In the genomic region with DNA sequence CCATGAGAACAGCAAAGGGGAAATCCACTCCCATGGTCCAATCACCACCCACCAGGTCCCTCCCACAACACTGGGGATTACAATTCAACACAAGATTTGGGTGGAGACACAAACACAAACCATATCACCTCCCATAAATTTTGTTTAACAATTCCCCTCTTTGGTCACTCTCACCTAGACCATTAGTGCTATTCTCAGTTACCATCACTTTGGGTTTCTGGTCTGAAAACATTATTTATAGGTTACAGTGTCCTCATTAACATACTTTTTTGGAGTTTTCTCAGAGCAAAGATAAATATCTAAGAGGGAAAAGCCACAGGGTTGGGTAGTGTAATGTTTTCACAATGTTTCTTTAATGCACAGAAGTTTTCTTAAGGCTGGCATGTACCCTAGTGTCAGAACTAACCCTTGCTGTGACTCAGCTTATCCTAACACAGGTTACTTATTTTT, we compare ENCODE assay signal across 21 cellular contexts. TPM values are rescaled to one million over a fixed set of nuclear protein-coding genes. Genes with fewer than 3 reads are reported as not detected.
DNase-seq lines count a peak whose midpoint lies in the region; ATAC-seq and TF ChIP-seq lines count a peak whose summit lies in the region.
"Had no signal": no experiment of that assay in that cellular context is flagged by ENCODE, and none has a peak within 500 bp of the region (broad histone marks: within the 10 kb centered on the region; RNA-seq: fewer than 3 reads in every experiment).

No MANE protein-coding gene starts in this region.

- H2BK120ac ChIP-seq in mesenchymal stem cell (ENCODE audit: low read depth, low read length): no peak overlapping the region

- peak overlapping the region; percentile 67 for H2BK15ac ChIP-seq in mesenchymal stem cell (ENCODE audit: low read depth, poor library complexity, severe bottlenecking)

- no peaks in the 10 kb centered on the region for H3K79me2 ChIP-seq in MM.1S (ENCODE audit: low read length)

- H3K79me1 ChIP-seq in mesenchymal stem cell (replicated peaks; ENCODE audit: low read length, poor library complexity, severe bottlenecking): no peaks in the 10 kb centered on the region

- H3K27me3 Mint-ChIP-seq in activated CD4-positive, alpha-beta memory T cell treated with anti-CD3 and anti-CD28 coated beads, Interleukin-2, amount 10 ng/mL, durations not matched to agents 7 days and 5 days: peaks cover 2% of the 10 kb centered on the region

- H3K9me3 ChIP-seq in mesenchymal stem cell (ENCODE audit: control insufficient read depth, low read length) (peaks cover 17% of the 10 kb centered on the region), MM.1S (replicated peaks; ENCODE audit: insufficient read depth, low read length) (no peaks in the 10 kb centered on the region), WERI-Rb-1 (ENCODE audit: severe bottlenecking) (no peaks in the 10 kb centered on the region)

- peaks cover 5% of the 10 kb centered on the region for H3K4me1 ChIP-seq in mesenchymal stem cell (ENCODE audit: control insufficient read depth, insufficient read depth, low read depth, low read length)
- H3K4me1 ChIP-seq in MM.1S (ENCODE audit: low read length): no peaks in the 10 kb centered on the region

- no peak overlapping the region for H3K27ac Mint-ChIP-seq in activated CD4-positive, alpha-beta memory T cell treated with anti-CD3 and anti-CD28 coated beads, Interleukin-2, amount 10 ng/mL, durations not matched to agents 7 days and 5 days
- H3K27ac Mint-ChIP-seq: CD8-positive, alpha-beta memory T cell; T-helper 1 cell treated with Interleukin-12 subunit alpha and Interleukin-12 subunit beta and Interleukin-4 antibody, amounts not matched to agents 30 μg/mL and 1 μg/mL, for 36 hours had no signal

- H3K4ac ChIP-seq in mesenchymal stem cell (ENCODE audit: low read depth in 1 of 2, low read length in 2 of 2): no peak overlapping the region

- no peak overlapping the region for H3K27ac ChIP-seq in mesenchymal stem cell (ENCODE audit: low read length, poor library complexity, severe bottlenecking)
- no peak overlapping the region for H3K27ac ChIP-seq in MM.1S (ENCODE audit: low read length)
- H3K27ac ChIP-seq in WERI-Rb-1: no peak overlapping the region
- H3K27ac ChIP-seq: BLaER1 treated with 17β-estradiol and CSF1 and Interleukin-3, amounts not matched to agents 10 nM and 100 nM; RWPE1 had no signal

- H2BK5ac ChIP-seq in mesenchymal stem cell (ENCODE audit: low read depth, low read length, poor library complexity, severe bottlenecking): no peak overlapping the region

- H2AK5ac ChIP-seq in mesenchymal stem cell (ENCODE audit: low read length, severe bottlenecking): no peak overlapping the region

- DNase-seq in A172 (ENCODE audit: low spot score) (peak; percentile 19), mesenchymal stem cell (no peak), MM.1S (no peak), Kasumi-1 (lab: John Stamatoyannopoulos, UW) (no peak), WERI-Rb-1 (no peak)
- no peak for DNase-seq in activated CD4-positive, alpha-beta memory T cell treated with anti-CD3 and anti-CD28 coated beads, Interleukin-2, amount 10 ng/mL, durations not matched to agents 7 days and 5 days
- DNase-seq: CD8-positive, alpha-beta memory T cell; DND-41; H7; IMR-90; NCI-H1417 treated with DMSO at 0.1 percent for 48 hours; NCI-H2029; NCI-H2171 treated with DMSO at 0.1 percent for 48 hours; NCI-H446 treated with DMSO at 0.1 percent for 48 hours; NCI-H748 treated with DMSO at 0.1 percent for 48 hours; PC-3 had no signal

- H3K18ac ChIP-seq in mesenchymal stem cell (ENCODE audit: low read depth in 1 of 2, low read length in 2 of 2): no peak overlapping the region

- H3K14ac ChIP-seq in mesenchymal stem cell (ENCODE audit: low read length in 2 of 2): no peak overlapping the region

- H2AFZ ChIP-seq in mesenchymal stem cell (ENCODE audit: low read depth, low read length) (no peak overlapping the region), MM.1S (ENCODE audit: low read length) (no peak overlapping the region)

- H3K4me1 Mint-ChIP-seq in activated CD4-positive, alpha-beta memory T cell treated with anti-CD3 and anti-CD28 coated beads, Interleukin-2, amount 10 ng/mL, durations not matched to agents 7 days and 5 days: no peaks in the 10 kb centered on the region
- H3K4me1 Mint-ChIP-seq: CD8-positive, alpha-beta memory T cell had no signal

- H3K4me2 ChIP-seq in mesenchymal stem cell (ENCODE audit: low read length, poor library complexity, severe bottlenecking) (no peak overlapping the region), MM.1S (ENCODE audit: low read depth, low read length) (no peak overlapping the region)

- H3K36me3 ChIP-seq in mesenchymal stem cell (ENCODE audit: control insufficient read depth in 1 of 2, insufficient read depth in 2 of 2, low read depth in 1 of 2, low read length in 2 of 2) (no peaks in the 10 kb centered on the region), MM.1S (replicated peaks; ENCODE audit: insufficient read depth, low read length) (no peaks in the 10 kb centered on the region), WERI-Rb-1 (no peaks in the 10 kb centered on the region)
- H3K36me3 ChIP-seq: BLaER1 treated with 17β-estradiol and CSF1 and Interleukin-3, amounts not matched to agents 10 nM and 100 nM had no signal

- TF ChIP-seq CTCF in MM.1S (IDR thresholded peaks at IDR 0.05; ENCODE audit: low read length): no peak
- TF ChIP-seq CTCF in WERI-Rb-1 (IDR thresholded peaks at IDR 0.05; ENCODE audit: low read depth, low read length): no peak

- H2BK12ac ChIP-seq in mesenchymal stem cell (ENCODE audit: low read length in 2 of 2): peak overlapping the region; percentile 43 to 54

- H4K20me1 ChIP-seq in MM.1S (ENCODE audit: insufficient read depth, low read length): no peaks in the 10 kb centered on the region
- H4K20me1 ChIP-seq: BLaER1 treated with 17β-estradiol and CSF1 and Interleukin-3, amounts not matched to agents 10 nM and 100 nM had no signal

- no peak overlapping the region for H4K8ac ChIP-seq in mesenchymal stem cell (ENCODE audit: low read length)

- no peaks in the 10 kb centered on the region for H3F3A ChIP-seq in MM.1S (ENCODE audit: insufficient read depth, low read length)

- no peak overlapping the region for H4K91ac ChIP-seq in mesenchymal stem cell (ENCODE audit: low read length)

- H3K9me3 Mint-ChIP-seq in activated CD4-positive, alpha-beta memory T cell treated with anti-CD3 and anti-CD28 coated beads, Interleukin-2, amount 10 ng/mL, durations not matched to agents 7 days and 5 days: no peaks in the 10 kb centered on the region
- H3K9me3 Mint-ChIP-seq: T-helper 1 cell treated with Interleukin-12 subunit alpha and Interleukin-12 subunit beta and Interleukin-4 antibody, amounts not matched to agents 30 μg/mL and 1 μg/mL, for 36 hours had no signal

- ATAC-seq in GM21619 (IDR thresholded peaks at IDR 0.05; ENCODE audit: unreplicated experiment): peak; percentile 49
- ATAC-seq in HG03460 (IDR thresholded peaks at IDR 0.05; ENCODE audit: unreplicated experiment): peak; percentile 56
- ATAC-seq: PC-3 had no signal

- no peak overlapping the region for H3K4me3 ChIP-seq in mesenchymal stem cell (ENCODE audit: insufficient read depth in 1 of 2, low read depth in 1 of 2, low read length in 2 of 2)
- H3K4me3 ChIP-seq in MM.1S (ENCODE audit: low read length): no peak overlapping the region
- H3K4me3 ChIP-seq in WERI-Rb-1 (ENCODE audit: low read depth, low read length): no peak overlapping the region
- H3K4me3 ChIP-seq: BLaER1 treated with 17β-estradiol and CSF1 and Interleukin-3, amounts not matched to agents 10 nM and 100 nM had no signal

- H3K4me3 Mint-ChIP-seq in activated CD4-positive, alpha-beta memory T cell treated with anti-CD3 and anti-CD28 coated beads, Interleukin-2, amount 10 ng/mL, durations not matched to agents 7 days and 5 days: no peak overlapping the region
- H3K4me3 Mint-ChIP-seq: CD8-positive, alpha-beta memory T cell; T-helper 1 cell treated with Interleukin-12 subunit alpha and Interleukin-12 subunit beta and Interleukin-4 antibody, amounts not matched to agents 30 μg/mL and 1 μg/mL, for 36 hours had no signal

- no peak overlapping the region for H3K23ac ChIP-seq in mesenchymal stem cell (ENCODE audit: low read length in 2 of 2)

- H3K27me3 ChIP-seq in mesenchymal stem cell (ENCODE audit: control insufficient read depth in 1 of 2, insufficient read depth in 1 of 2, low read length in 2 of 2) (peaks cover 7 to 9% of the 10 kb centered on the region in 2 experiments), MM.1S (replicated peaks; ENCODE audit: insufficient read depth, low read length) (no peaks in the 10 kb centered on the region), WERI-Rb-1 (ENCODE audit: insufficient read depth, low read depth, severe bottlenecking) (no peaks in the 10 kb centered on the region)
- H3K27me3 ChIP-seq: BLaER1 treated with 17β-estradiol and CSF1 and Interleukin-3, amounts not matched to agents 10 nM and 100 nM had no signal

- POLR2A ChIA-PET in activated CD4-positive, alpha-beta memory T cell treated with anti-CD3 and anti-CD28 coated beads, Interleukin-2, amount 10 ng/mL, durations not matched to agents 7 days and 5 days (lab: Charles Lee): no interaction called here

- CTCF ChIA-PET in activated CD4-positive, alpha-beta memory T cell treated with anti-CD3 and anti-CD28 coated beads, Interleukin-2, amount 10 ng/mL, durations not matched to agents 7 days and 5 days (lab: Charles Lee): interaction anchor here (0.6 kb wide), 1 partner anchor 132 kb away, joined by 3 read pairs; no protein-coding TSS in a partner anchor

- H3K9me2 ChIP-seq in MM.1S (replicated peaks; ENCODE audit: insufficient read depth, low read length): no peaks in the 10 kb centered on the region

- no peaks in the 10 kb centered on the region for H3K36me3 Mint-ChIP-seq in activated CD4-positive, alpha-beta memory T cell treated with anti-CD3 and anti-CD28 coated beads, Interleukin-2, amount 10 ng/mL, durations not matched to agents 7 days and 5 days (ENCODE audit: low read depth)
- H3K36me3 Mint-ChIP-seq: CD8-positive, alpha-beta memory T cell had no signal

- H3K9ac ChIP-seq in mesenchymal stem cell (ENCODE audit: low read length) (no peak overlapping the region), MM.1S (ENCODE audit: low read length) (no peak overlapping the region)
- H3K9ac ChIP-seq: BLaER1 treated with 17β-estradiol and CSF1 and Interleukin-3, amounts not matched to agents 10 nM and 100 nM had no signal

RNA-seq across cellular contexts. Expression of gene DNAH14, which starts 47.7 kb away (rescaled TPM):
- not detected in 2 replicates for total RNA-seq in A172 (2014; rRNA removed; shearing (Covaris generic))
- 9.5 TPM for polyA plus RNA-seq in mesenchymal stem cell (2013, experiment 1 of 2)
- polyA plus RNA-seq in mesenchymal stem cell (2013, experiment 2 of 2): 10.8 TPM
- under 1 TPM; 0.25 to 0.28 TPM for total RNA-seq in activated CD4-positive, alpha-beta memory T cell treated with anti-CD3 and anti-CD28 coated beads, Interleukin-2, amount 10 ng/mL, durations not matched to agents 7 days and 5 days
- polyA plus RNA-seq: CD8-positive, alpha-beta memory T cell had no signal
